Comparison of ENCODE assay signal across 8 cellular contexts in genomic region chr17:80866050-80866793, GRCh38.
DNase-seq lines count a peak whose midpoint lies in the region; ATAC-seq and TF ChIP-seq lines count a peak whose summit lies in the region.

No MANE protein-coding gene starts in this region.

- no peak overlapping the region for H3K27ac ChIP-seq in left lung

- peaks cover 0 to 28% of the 10 kb centered on the region in 2 donors for H3K4me1 ChIP-seq in left lung

- no peaks in the 10 kb centered on the region for H3K27me3 ChIP-seq in left lung

- no peak overlapping the region for H3K4me3 ChIP-seq in left lung

- peak; percentile 61 for DNase-seq in activated gamma-delta T cell treated with Interleukin-2 at 50 U/mL for 16 hours
- no peak for DNase-seq in activated gamma-delta T cell (lab: John Stamatoyannopoulos, UW)
- DNase-seq in NCI-H226, result peak; percentile 21
- DNase-seq in activated CD4-positive, CD25-positive, alpha-beta regulatory T cell (lab: John Stamatoyannopoulos, UW), result peak; percentile 27 to 66 (median 37)
- peak; percentile 62 for DNase-seq in cerebellum (ENCODE audit: low spot score)
- peak; percentile 57 to 69 for DNase-seq in left lung
- peak in 2 of 3 experiments; percentile 48 to 59 for DNase-seq in stimulated activated CD4-positive, alpha-beta T cell treated with anti-CD3 and anti-CD28 coated beads, TNF-alpha, amount 100 ng/mL, for 4 hours (ENCODE audit: low read depth in 3 of 3)

- ATAC-seq in left lung, result peak; percentile 90
- ATAC-seq in GM21526 (IDR thresholded peaks at IDR 0.05; ENCODE audit: low FRiP score, unreplicated experiment), result no peak

- H3K9me3 ChIP-seq in left lung, result no peaks in the 10 kb centered on the region

- intact Hi-C loops in left lung (cut with DNase I), result loop anchor here in 1 of 2 donors (10.0 kb wide), 1 partner anchor 99 kb away; no protein-coding TSS in a partner anchor

- no peaks in the 10 kb centered on the region for H3K36me3 ChIP-seq in left lung

- peak; percentile 59 to 62 for TF ChIP-seq CTCF in left lung (IDR thresholded peaks at IDR 0.05)
